ENCODE assay signal across 26 cellular contexts in the genomic region with DNA sequence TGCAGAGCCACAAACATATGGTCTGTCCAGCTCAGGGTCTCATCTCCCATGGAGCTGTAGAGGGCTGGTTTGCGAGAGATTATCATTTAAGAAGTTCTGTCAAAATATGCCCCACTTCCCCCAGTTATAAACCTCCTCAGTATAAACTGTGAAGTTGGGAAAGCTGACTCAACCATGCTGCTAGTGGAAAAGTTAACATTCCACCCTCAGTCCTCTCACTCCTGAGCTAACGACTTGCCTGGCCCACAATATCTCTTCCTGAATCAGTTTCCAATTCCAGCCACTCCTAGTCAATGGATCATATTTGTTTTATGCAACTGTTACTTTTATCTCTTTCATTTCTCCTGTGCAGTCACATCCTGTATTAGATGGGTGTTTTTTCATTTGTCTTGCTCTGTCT.
"Had no signal": no experiment of that assay in that cellular context is flagged by ENCODE, and none has a peak within 500 bp of the region (broad histone marks: within the 10 kb centered on the region; RNA-seq: fewer than 3 reads in every experiment).

No MANE protein-coding gene starts in this region.

- DNase-seq: activated B cell treated with CpG ODN at 0.5 μM for 24 hours; activated CD4-positive, alpha-beta T cell treated with anti-CD3 and anti-CD28 coated beads, Interleukin-2, amount 50 U/mL, for 1 hour; activated CD8-positive, alpha-beta memory T cell treated with anti-CD3 and anti-CD28 coated beads, Interleukin-2, amount 10 ng/mL, durations not matched to agents 7 days and 5 days; activated CD8-positive, alpha-beta T cell treated with anti-CD3 and anti-CD28 coated beads for 36 hours; activated naive CD4-positive, alpha-beta T cell; activated T-cell treated with anti-CD3 and anti-CD28 coated beads, Interleukin-2, amount 50 U/mL, for 48 hours; body of pancreas; cerebellar nuclear complex; dorsolateral prefrontal cortex; effector memory CD4-positive, alpha-beta T cell; left lung; lower lobe of right lung; mesendoderm; natural killer cell; occipital lobe; right cardiac atrium; stimulated activated CD4-positive, alpha-beta T cell treated with anti-CD3 and anti-CD28 coated beads, Interleukin-2, amount 100 ng/mL, for 48 hours; stimulated activated naive CD4-positive, alpha-beta T cell treated with Interleukin-2 at 50 U/mL for 16 hours; T-helper 1 cell had no signal

- H3K4me3 ChIP-seq: body of pancreas, cardiac muscle cell, coronary artery, dorsolateral prefrontal cortex, left lung, lower lobe of right lung, neural progenitor cell, tibial nerve had no signal

- FAIRE-seq: frontal cortex, islet of Langerhans had no signal

- ATAC-seq: activated CD8-positive, alpha-beta memory T cell treated with anti-CD3 and anti-CD28 coated beads, Interleukin-2, amount 10 ng/mL, durations not matched to agents 7 days and 5 days; activated CD8-positive, alpha-beta T cell treated with anti-CD3 and anti-CD28 coated beads for 36 hours; activated naive CD4-positive, alpha-beta T cell treated with anti-CD3 and anti-CD28 coated beads, Interleukin-2, amount 50 U/mL, for 72 hours; body of pancreas; left lung; lower lobe of right lung; natural killer cell had no signal
